9 cellular contexts compared by ENCODE assay signal in genomic region chr13:20160346-20161274, GRCh38. TPM values are rescaled to one million over a fixed set of nuclear protein-coding genes. Genes with fewer than 3 reads are reported as not detected.
DNase-seq lines count a peak whose midpoint lies in the region; ATAC-seq, FAIRE-seq and TF ChIP-seq lines count a peak whose summit lies in the region.
"Had no signal": no experiment of that assay in that cellular context is flagged by ENCODE, and none has a peak within 500 bp of the region (broad histone marks: within the 10 kb centered on the region; RNA-seq: fewer than 3 reads in every experiment).

Gene GJA3 (minus strand): TSS chr13:20161052. CDS start chr13:20143288, 17,764 bp downstream.

- no peak within 1 kb of the TSS for H2AFZ ChIP-seq in neural cell (ENCODE audit: low read depth, low read length)

- H3K9ac ChIP-seq in neural cell (ENCODE audit: low read length) = no peak within 1 kb of the TSS

- no peak for FAIRE-seq in HTR-8/SVneo (lab: Jason Lieb, UNC)

- H3K9me3 Mint-ChIP-seq in IgD-negative memory B cell (no peaks in the 10 kb centered on the region), type B pancreatic cell (no peaks in the 10 kb centered on the region)

- peak within 1 kb of the TSS; percentile 87 to 96 (median 96) for H3K4me3 Mint-ChIP-seq in IgD-negative memory B cell
- H3K4me3 Mint-ChIP-seq in type B pancreatic cell = peak within 1 kb of the TSS; percentile 90

- H4K20me1 ChIP-seq in neural cell (ENCODE audit: insufficient read depth) = no peaks in the 10 kb centered on the region

- TF ChIP-seq CTCF in epithelial cell of esophagus (IDR thresholded peaks at IDR 0.05; ENCODE audit: insufficient read depth, low read depth, low read length, missing control alignments) (no peak), neural cell (IDR thresholded peaks at IDR 0.05; ENCODE audit: poor library complexity, severe bottlenecking) (no peak), type B pancreatic cell (conservative IDR thresholded peaks at IDR 0.05) (no peak)

- H3K27ac Mint-ChIP-seq in IgD-negative memory B cell (peak within 1 kb of the TSS; percentile 82 to 88 (median 86)), type B pancreatic cell (no peak within 1 kb of the TSS)

- DNase-seq in EH (ENCODE audit: low read depth) (peak; percentile 32), epithelial cell of esophagus (ENCODE audit: low read depth) (peak; percentile 73), type B pancreatic cell (ENCODE audit: extremely low spot score, unreplicated experiment) (no peak), HTR-8/SVneo (ENCODE audit: insufficient read length, low spot score) (no peak)
- peak; percentile 47 to 50 for DNase-seq in activated CD4-positive, alpha-beta T cell treated with anti-CD3 and anti-CD28 coated beads, Interleukin-2, amount 50 U/mL, for 4 hours

- H3K36me3 ChIP-seq in neural cell (ENCODE audit: insufficient read depth, low read length) = no peaks in the 10 kb centered on the region
- H3K36me3 ChIP-seq: adrenal gland had no signal

- H3K36me3 Mint-ChIP-seq in IgD-negative memory B cell (no peaks in the 10 kb centered on the region), type B pancreatic cell (no peaks in the 10 kb centered on the region)

- no peak within 1 kb of the TSS for H3K27ac ChIP-seq in neural cell (ENCODE audit: low read length)
- H3K27ac ChIP-seq: adrenal gland had no signal

- peaks cover 2% of the 10 kb centered on the region for H3K27me3 Mint-ChIP-seq in IgD-negative memory B cell
- H3K27me3 Mint-ChIP-seq in type B pancreatic cell = peaks cover 57% of the 10 kb centered on the region

- H3K4me2 ChIP-seq in neural cell (ENCODE audit: low read length) = peak within 1 kb of the TSS; percentile 44

- peak; percentile 70 for ATAC-seq in GM21529 (IDR thresholded peaks at IDR 0.05; ENCODE audit: unreplicated experiment)

- no peaks in the 10 kb centered on the region for H3K79me2 ChIP-seq in neural cell (replicated peaks; ENCODE audit: insufficient read depth, low read length)

- H3K4me3 ChIP-seq in epithelial cell of esophagus (ENCODE audit: low read length) (peak within 1 kb of the TSS; percentile 42), neural cell (ENCODE audit: low read length) (peak within 1 kb of the TSS; percentile 65)

- H3K27me3 ChIP-seq in neural cell (ENCODE audit: insufficient read depth, low read depth, low read length) = peaks cover 76% of the 10 kb centered on the region

- no peak for TF ChIP-seq RAD21 in neural cell (conservative IDR thresholded peaks at IDR 0.05)

- TF ChIP-seq EP300 in neural cell (conservative IDR thresholded peaks at IDR 0.05; ENCODE audit: poor library complexity, severe bottlenecking) = no peak

- no peaks in the 10 kb centered on the region for H3K9me3 ChIP-seq in neural cell (ENCODE audit: low read length)
- H3K9me3 ChIP-seq: adrenal gland had no signal

- H3K9me2 ChIP-seq in neural cell (ENCODE audit: insufficient read depth, low read length) = no peaks in the 10 kb centered on the region

- peaks cover 14 to 18% (median 14%) of the 10 kb centered on the region in 3 donors for H3K4me1 Mint-ChIP-seq in IgD-negative memory B cell
- H3K4me1 Mint-ChIP-seq in type B pancreatic cell (ENCODE audit: unreplicated experiment) = peaks cover 21% of the 10 kb centered on the region

- no peaks in the 10 kb centered on the region for H3F3A ChIP-seq in neural cell (ENCODE audit: insufficient read depth, low read length, poor library complexity, severe bottlenecking)

TF ChIP-seq in neural cell, 6 proteins besides CTCF, POLR2A, EP300 and RAD21:
- TF ChIP-seq REST (IDR thresholded peaks at IDR 0.05; ENCODE audit: borderline replicate concordance) (no peak), SMC3 (conservative IDR thresholded peaks at IDR 0.05; ENCODE audit: poor library complexity) (no peak), TAF1 (IDR thresholded peaks at IDR 0.05; ENCODE audit: low read depth) (no peak), EZH2 (IDR thresholded peaks at IDR 0.05; ENCODE audit: borderline replicate concordance, insufficient read depth, low read length, poor library complexity, severe bottlenecking) (peak; percentile 81), MXI1 (conservative IDR thresholded peaks at IDR 0.05; ENCODE audit: poor library complexity, severe bottlenecking) (peak; percentile 58), POLR2AphosphoS5 (IDR thresholded peaks at IDR 0.05) (no peak)

RNA-seq across cellular contexts. Expression of gene GJA3, which starts in this region (rescaled TPM):
- 0.33 TPM for polyA plus RNA-seq in IgD-negative memory B cell
- not detected in 2 replicates for polyA plus RNA-seq in neural cell
- not detected in 2 replicates for polyA minus RNA-seq in neural cell
- 0.31 and 0.60 TPM in 2 replicates for total RNA-seq in type B pancreatic cell (ENCODE audit: low replicate concordance)
- total RNA-seq: adrenal gland had no signal

Comparison
In these comparisons a context has a peak if more than half of its experiments do, and no peak if none do; other contexts are left out.
1. DNase-seq: peak in EH (single experiment), activated CD4-positive, alpha-beta T cell treated with anti-CD3 and anti-CD28 coated beads, Interleukin-2, amount 50 U/mL, for 4 hours (2 of 2) and epithelial cell of esophagus (single experiment); none in type B pancreatic cell (single experiment) and HTR-8/SVneo (single experiment).